23 cellular contexts compared by ENCODE assay signal in genomic region chr17:61547113-61547512, GRCh38. TPM values are rescaled to one million over a fixed set of nuclear protein-coding genes. Genes with fewer than 3 reads are reported as not detected.
A peak's percentile ranks its signal among the peaks of the same experiment; 100 is the strongest.
DNase-seq lines count a peak whose midpoint lies in the region; ATAC-seq, FAIRE-seq and TF ChIP-seq lines count a peak whose summit lies in the region.
"Had no signal": no experiment of that assay in that cellular context is flagged by ENCODE, and none has a peak within 500 bp of the region (broad histone marks: within the 10 kb centered on the region; RNA-seq: fewer than 3 reads in every experiment).

No MANE protein-coding gene starts in this region.

- TF ChIP-seq CTCF in A549 (IDR thresholded peaks at IDR 0.05) (no peak), HCT116 (IDR thresholded peaks at IDR 0.05 in 2 of 3, conservative IDR thresholded peaks at IDR 0.05 in 1 of 3; ENCODE audit: borderline replicate concordance in 1 of 3, insufficient read depth in 1 of 3, low read depth in 2 of 3, low read length in 2 of 3) (no peak), K562 (IDR thresholded peaks at IDR 0.05 in 2 of 3, conservative IDR thresholded peaks at IDR 0.05 in 1 of 3; ENCODE audit: insufficient read depth in 2 of 3, low read depth in 1 of 3, low read length in 3 of 3) (no peak)

- CTCF ChIA-PET in A549 (lab: Yijun Ruan, JAX): interaction anchor here (0.6 to 1.9 kb wide), 4 partner anchors 130 to 138 kb away, joined by 3 to 7 read pairs (median 5); no protein-coding TSS in a partner anchor
- CTCF ChIA-PET in HCT116 (lab: Charles Lee): no interaction called here
- CTCF ChIA-PET in K562 (lab: Yijun Ruan, JAX; ENCODE audit: low intra/inter-chr PET ratio): no interaction called here

- H3K27me3 ChIP-seq in HCT116 (ENCODE audit: insufficient read depth, low read length) (no peaks in the 10 kb centered on the region), K562 (ENCODE audit: control insufficient read depth in 2 of 2, insufficient read depth in 2 of 2, low read length in 2 of 2) (no peaks in the 10 kb centered on the region)
- H3K27me3 ChIP-seq: BE2C, BLaER1 had no signal

- H3K4me2 ChIP-seq in A549: no peak overlapping the region
- H3K4me2 ChIP-seq in HCT116 (ENCODE audit: low read length): no peak overlapping the region
- no peak overlapping the region for H3K4me2 ChIP-seq in K562 (ENCODE audit: insufficient read depth, low read length)
- H3K4me2 ChIP-seq: BLaER1 had no signal

- no peaks in the 10 kb centered on the region; the same call in 1 of the 2 replicates for H3K9me2 ChIP-seq in HCT116 (ENCODE audit: insufficient read depth)

- in situ Hi-C loops in K562 (cut with MboI): no loop called here

- H3K36me3 ChIP-seq in HCT116 (ENCODE audit: control insufficient read depth in 1 of 2, insufficient read depth in 2 of 2, low read length in 2 of 2) (no peaks in the 10 kb centered on the region), K562 (ENCODE audit: control insufficient read depth, insufficient read depth, low read length) (no peaks in the 10 kb centered on the region)
- H3K36me3 ChIP-seq: BE2C, BLaER1 had no signal

- FAIRE-seq in A549 (lab: Jason Lieb, UNC) (peak; percentile 46), K562 (lab: Jason Lieb, UNC) (no peak), frontal cortex (lab: Jason Lieb, UNC) (no peak)
- FAIRE-seq: D721Med, GM12878, GM12892, GM18507 had no signal

- peak overlapping the region; percentile 51 for H2AFZ ChIP-seq in HCT116 (ENCODE audit: low read depth, low read length, poor library complexity, severe bottlenecking)
- H2AFZ ChIP-seq in K562 (ENCODE audit: low read depth, low read length): no peak overlapping the region

- no peak for TF ChIP-seq RAD21 in A549 (conservative IDR thresholded peaks at IDR 0.05 in 1 of 2, IDR thresholded peaks at IDR 0.05 in 1 of 2)
- no peak for TF ChIP-seq RAD21 in HCT116 (IDR thresholded peaks at IDR 0.05; ENCODE audit: low read depth)
- no peak for TF ChIP-seq RAD21 in K562 (CRISPR knock-in tag; conservative IDR thresholded peaks at IDR 0.05 in 1 of 2, IDR thresholded peaks at IDR 0.05 in 1 of 2)

- TF ChIP-seq POLR2A in A549 (IDR thresholded peaks at IDR 0.05; ENCODE audit: low read length) (no peak), HCT116 (IDR thresholded peaks at IDR 0.05; ENCODE audit: borderline replicate concordance, extremely low read depth, insufficient read depth, insufficient read length) (no peak), K562 (conservative IDR thresholded peaks at IDR 0.05) (no peak)

- intact Hi-C loops in HCT116 (cut with micrococcal nuclease) (no loop called here), K562 (cut with micrococcal nuclease) (no loop called here)

- POLR2A ChIA-PET in A549 (lab: Yijun Ruan, JAX): no interaction called here
- POLR2A ChIA-PET in HCT116 (lab: Charles Lee): no interaction called here
- POLR2A ChIA-PET in K562 (lab: Yijun Ruan, JAX): no interaction called here

- H3K9me1 ChIP-seq in K562 (ENCODE audit: control insufficient read depth, insufficient read depth, low read length): no peaks in the 10 kb centered on the region

- BruUV-seq in HCT116 (replicated peaks; lab: Mats Ljungman, UMichigan): no TSS peak
- no TSS peak for BruUV-seq in K562 (replicated peaks; lab: Mats Ljungman, UMichigan)

- H3K4me3 ChIP-seq in A549 (no peak overlapping the region), HCT116 (replicated peaks in 1 of 2; ENCODE audit: low read depth in 1 of 2, low read length in 2 of 2) (no peak overlapping the region), K562 (no peak overlapping the region)
- H3K4me3 ChIP-seq: BLaER1, GM12878 had no signal

- H3K79me2 ChIP-seq in HCT116 (ENCODE audit: insufficient read depth, low read length) (no peaks in the 10 kb centered on the region), K562 (ENCODE audit: control insufficient read depth, insufficient read depth, low read length) (no peaks in the 10 kb centered on the region)

- RAD21 ChIA-PET in HCT116 (lab: Charles Lee; ENCODE audit: low non-redundant PET in 1 of 2, low total read pairs in 2 of 2, uncharacterized antibody in 2 of 2, unreplicated experiment in 2 of 2): no interaction called here

- no peak for TF ChIP-seq EP300 in A549 (IDR thresholded peaks at IDR 0.05)
- no peak for TF ChIP-seq EP300 in K562 (IDR thresholded peaks at IDR 0.05; ENCODE audit: low read length)

- ATAC-seq in A549 (no peak), HCT116 (no peak), K562 (no peak)
- ATAC-seq: CD8-positive, alpha-beta T cell; GM12878 had no signal

- peaks cover 2% of the 10 kb centered on the region; the same call in 1 of the 3 replicates for H3K9me3 ChIP-seq in A549
- H3K9me3 ChIP-seq in HCT116 (ENCODE audit: control insufficient read depth in 1 of 2, insufficient read depth in 1 of 2, low read depth in 1 of 2, low read length in 2 of 2): no peaks in the 10 kb centered on the region; a peak in 1 of 4 replicates
- H3K9me3 ChIP-seq in K562 (replicated peaks; ENCODE audit: control insufficient read depth, insufficient read depth, low read depth, low read length): no peaks in the 10 kb centered on the region
- H3K9me3 ChIP-seq: BE2C, Caco-2 had no signal

- H3K9ac ChIP-seq in HCT116 (ENCODE audit: low read length) (no peak overlapping the region), K562 (ENCODE audit: insufficient read depth in 1 of 2, low read depth in 2 of 2, low read length in 2 of 2) (no peak overlapping the region)
- H3K9ac ChIP-seq: BLaER1 had no signal

- H4K20me1 ChIP-seq in HCT116 (ENCODE audit: insufficient read depth) (no peaks in the 10 kb centered on the region), K562 (replicated peaks; ENCODE audit: control insufficient read depth, insufficient read depth, low read length) (no peaks in the 10 kb centered on the region)
- H4K20me1 ChIP-seq: BLaER1 had no signal

- no peak for DNase-seq in A549 (ENCODE audit: low read depth in 1 of 2, low spot score in 1 of 2)
- no peak for DNase-seq in HCT116 (ENCODE audit: low read depth, low spot score)
- no peak for DNase-seq in K562 (ENCODE audit: extremely low read depth in 1 of 4, low spot score in 3 of 4)
- DNase-seq in frontal cortex (ENCODE audit: low spot score in 2 of 2): no peak
- no peak for DNase-seq in stimulated activated CD4-positive, alpha-beta T cell treated with anti-CD3 and anti-CD28 coated beads, Interleukin-4, amount 100 ng/mL, for 1 hour
- DNase-seq in C1 segment of cervical spinal cord (lab: John Stamatoyannopoulos, UW): no peak
- DNase-seq: ACHN; BE2C; Caco-2; Calu3; CD4-positive, alpha-beta T cell; CD8-positive, alpha-beta T cell; DMS79 treated with DMSO at 0.1 percent for 48 hours; GDM1 had no signal

- H3K27ac ChIP-seq in A549 (no peak overlapping the region), HCT116 (ENCODE audit: low read depth, low read length) (no peak overlapping the region), K562 (ENCODE audit: extremely low read depth, low read depth, low read length) (no peak overlapping the region)
- H3K27ac ChIP-seq: 22Rv1, BLaER1, C4-2B had no signal

- H3K4me1 ChIP-seq in A549: peaks cover 4% of the 10 kb centered on the region; the same call in 1 of the 3 replicates
- H3K4me1 ChIP-seq in HCT116 (ENCODE audit: control insufficient read depth in 1 of 2, insufficient read depth in 2 of 2, low read length in 2 of 2): peaks cover 12 to 13% of the 10 kb centered on the region in 2 experiments; a peak in 3 of 4 replicates
- H3K4me1 ChIP-seq in K562 (replicated peaks in 1 of 2; ENCODE audit: control insufficient read depth in 2 of 2, insufficient read depth in 2 of 2, low read length in 2 of 2): no peaks in the 10 kb centered on the region
- H3K4me1 ChIP-seq: BE2C, BLaER1, Caco-2 had no signal

TF ChIP-seq in HCT116, 20 proteins besides CTCF, POLR2A, EP300 and RAD21:
- no peak for TF ChIP-seq CBX3 (IDR thresholded peaks at IDR 0.05; ENCODE audit: low read depth)
- no peak for TF ChIP-seq POLR2AphosphoS5 (IDR thresholded peaks at IDR 0.05; ENCODE audit: low read depth, low read length)
- no peak for TF ChIP-seq SRF (IDR thresholded peaks at IDR 0.05; ENCODE audit: low read depth)
- no peak for TF ChIP-seq MAX (IDR thresholded peaks at IDR 0.05)

TF ChIP-seq in K562, 482 proteins besides CTCF, POLR2A, EP300 and RAD21 (continues in another document):
- TF ChIP-seq ZNF766 (CRISPR knock-in tag; conservative IDR thresholded peaks at IDR 0.05): no peak

RNA-seq across cellular contexts. Expression of gene NACA2, which starts 43.9 kb away (rescaled TPM):
- polyA plus RNA-seq in A549 (2011; rRNA removed) (0.34 and 0.86 TPM in 2 replicates), A549 (2017; fragmentation: RNase III; extraction: RNeasy Plus Mini Kit Qiagen cat#74134 plus additional on column Dnase treatment) (0.39 to 0.70 TPM (median 0.40 TPM) in 3 replicates), K562 (2011; rRNA removed) (0.29 and 0.34 TPM in 2 replicates), K562 (2014; fragmentation: Illumina TruSeq; extraction: Trizol) (not detected in 2 replicates), K562 (2014; fragmentation: Nextera tagmentation; extraction: Ambion mirVana) (under 1 TPM; 0.13 to 0.23 TPM), K562 (2014; rRNA removed) (0.24 TPM in 1 of 2 replicates, not detected in the other)
- not detected in 2 replicates for polyA plus RNA-seq in A549 (2012; cell fraction: cytosol; rRNA removed)
- polyA plus RNA-seq in A549 (2012; cell fraction: nucleus; rRNA removed): not detected in 2 replicates
- polyA minus RNA-seq in A549 (2011; rRNA and poly(A)+ RNA removed): not detected in 2 replicates
- total RNA-seq in HCT116 (2021; ENCODE audit: unreplicated experiment) (not detected), K562 (2014; rRNA removed) (0.23 TPM in 1 of 2 replicates, not detected in the other), K562 (2014; rRNA removed; fragmentation: Illumina TruSeq; extraction: Trizol) (not detected in 2 replicates), K562 (2015; rRNA removed; fragmentation: Illumina TruSeq; extraction: Trizol) (not detected in 2 replicates), K562 (2021) (not detected in 2 replicates), frontal cortex (not detected)
- polyA plus RNA-seq in HCT116 (2012): 0.23 TPM in 1 of 2 replicates, not detected in the other
- not detected in 2 replicates for total RNA-seq in K562 (2011; cell fraction: chromatin; rRNA removed; ENCODE audit: low replicate concordance)
- not detected in 2 replicates for total RNA-seq in K562 (2011; cell fraction: nucleolus; rRNA removed)
- not detected in 2 replicates for total RNA-seq in K562 (2011; cell fraction: nucleoplasm; rRNA removed)
- not detected in 2 replicates for polyA plus RNA-seq in K562 (2011; cell fraction: cytosol; rRNA removed)
- not detected in 2 replicates for polyA plus RNA-seq in K562 (2011; cell fraction: nucleus; rRNA removed)
- 0.28 and 0.35 TPM in 2 replicates for polyA plus RNA-seq in K562 (2012)
- 0.28 and 1.1 TPM in 2 replicates for polyA minus RNA-seq in K562 (2011; rRNA and poly(A)+ RNA removed)
- not detected in 2 replicates for polyA minus RNA-seq in K562 (2011; cell fraction: cytosol; rRNA and poly(A)+ RNA removed)
- polyA minus RNA-seq in K562 (2011; cell fraction: nucleus; rRNA and poly(A)+ RNA removed): not detected in 2 replicates
- total RNA-seq: A172; A673; Caco-2; Calu3; CD4-positive, alpha-beta T cell; GM12878 had no signal
